In the genomic region with DNA sequence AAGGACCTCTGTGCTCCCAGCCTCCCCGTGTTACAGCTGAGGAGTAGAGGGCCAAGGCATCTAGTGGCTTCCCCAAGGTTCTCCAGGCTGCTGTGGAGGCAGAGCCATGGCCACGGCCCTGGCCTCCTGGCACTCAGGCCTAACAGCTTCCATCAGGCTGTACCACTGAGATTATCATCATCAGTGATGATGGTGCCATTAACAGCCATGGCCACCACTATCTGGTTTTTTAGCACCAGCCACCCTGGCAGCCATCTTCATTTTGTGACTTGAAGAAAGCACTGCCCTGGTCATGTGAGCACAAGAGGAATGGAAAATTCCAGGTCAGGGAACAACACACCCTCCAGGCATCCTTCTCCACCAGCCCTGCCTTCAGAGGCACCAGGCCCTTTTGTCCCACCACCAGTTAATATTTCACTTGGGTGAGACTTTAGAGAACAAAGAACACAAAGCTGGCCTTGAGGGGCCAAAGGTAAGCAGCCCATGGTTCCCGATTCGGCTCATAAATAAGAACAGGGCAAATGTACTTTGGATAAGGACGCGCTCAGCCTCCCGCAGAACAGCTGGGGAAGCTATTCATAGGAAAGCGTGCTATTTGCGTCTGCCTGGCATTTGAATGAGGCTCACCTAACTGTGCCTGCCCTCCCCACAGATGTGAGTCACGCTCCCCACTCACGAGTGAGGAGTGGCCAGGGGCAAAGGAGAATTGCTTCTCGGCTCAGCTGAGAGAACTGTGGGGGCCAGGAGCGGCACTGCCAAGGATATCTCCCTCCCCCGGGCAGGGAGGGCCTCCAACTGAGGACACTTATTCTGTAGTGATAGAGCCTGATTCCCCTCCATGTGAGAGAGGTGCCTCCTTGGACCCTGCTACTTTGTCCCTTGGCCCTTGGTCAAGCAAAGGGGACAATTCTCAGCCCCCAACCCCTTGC, we compare ENCODE assay signal across 1 cellular context.
TF ChIP-seq lines count a peak whose summit lies in the region.

No MANE protein-coding gene starts in this region.

TF ChIP-seq in HepG2, 621 proteins besides CTCF, POLR2A, EP300 and RAD21 (continued from another document):
- TF ChIP-seq, protein P1, sequence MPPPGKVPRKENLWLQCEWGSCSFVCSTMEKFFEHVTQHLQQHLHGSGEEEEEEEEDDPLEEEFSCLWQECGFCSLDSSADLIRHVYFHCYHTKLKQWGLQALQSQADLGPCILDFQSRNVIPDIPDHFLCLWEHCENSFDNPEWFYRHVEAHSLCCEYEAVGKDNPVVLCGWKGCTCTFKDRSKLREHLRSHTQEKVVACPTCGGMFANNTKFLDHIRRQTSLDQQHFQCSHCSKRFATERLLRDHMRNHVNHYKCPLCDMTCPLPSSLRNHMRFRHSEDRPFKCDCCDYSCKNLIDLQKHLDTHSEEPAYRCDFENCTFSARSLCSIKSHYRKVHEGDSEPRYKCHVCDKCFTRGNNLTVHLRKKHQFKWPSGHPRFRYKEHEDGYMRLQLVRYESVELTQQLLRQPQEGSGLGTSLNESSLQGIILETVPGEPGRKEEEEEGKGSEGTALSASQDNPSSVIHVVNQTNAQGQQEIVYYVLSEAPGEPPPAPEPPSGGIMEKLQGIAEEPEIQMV (CRISPR knock-in tag; IDR thresholded peaks at IDR 0.05; ENCODE audit: low read depth): peak; percentile 40; the same call in 1 of the 2 replicates
- TF ChIP-seq HOXA9 (CRISPR knock-in tag; IDR thresholded peaks at IDR 0.05; ENCODE audit: borderline replicate concordance) (no peak), MATR3 (CRISPR knock-in tag; IDR thresholded peaks at IDR 0.05) (no peak), ZNF292 (CRISPR knock-in tag; IDR thresholded peaks at IDR 0.05; ENCODE audit: borderline replicate concordance, low read depth) (peak; percentile 87; the same call in 1 of the 2 replicates), HIC2 (CRISPR knock-in tag; IDR thresholded peaks at IDR 0.05; ENCODE audit: low read depth) (peak; percentile 91), SOX5 (CRISPR knock-in tag; IDR thresholded peaks at IDR 0.05; ENCODE audit: borderline replicate concordance) (peak; percentile 98), ZNF737 (CRISPR knock-in tag; IDR thresholded peaks at IDR 0.05; ENCODE audit: borderline replicate concordance) (peak; percentile 89; the same call in 1 of the 2 replicates), FOSL2 (CRISPR knock-in tag; IDR thresholded peaks at IDR 0.05) (peak; percentile 92), YY1 (IDR thresholded peaks at IDR 0.05; ENCODE audit: insufficient read depth, insufficient replicate concordance, low read depth, low read length) (peak; percentile 86), ZNF883 (CRISPR knock-in tag; IDR thresholded peaks at IDR 0.05; ENCODE audit: not compliant biosample characterization) (no peak), GATA4 (IDR thresholded peaks at IDR 0.05; ENCODE audit: borderline replicate concordance, low read depth) (no peak; the same call in 1 of the 2 replicates), ZNF766 (CRISPR knock-in tag; IDR thresholded peaks at IDR 0.05; ENCODE audit: borderline replicate concordance) (no peak), MYC (CRISPR knock-in tag; IDR thresholded peaks at IDR 0.05; ENCODE audit: borderline replicate concordance) (peak; percentile 69), SAFB2 (CRISPR knock-in tag; IDR thresholded peaks at IDR 0.05; ENCODE audit: borderline replicate concordance, low read depth) (no peak; the same call in 1 of the 2 replicates), RNF2 (conservative IDR thresholded peaks at IDR 0.05; ENCODE audit: low read depth) (no peak), ZNF644 (CRISPR knock-in tag; IDR thresholded peaks at IDR 0.05; ENCODE audit: low read depth) (peak; percentile 37; the same call in 1 of the 2 replicates), CENPX (CRISPR knock-in tag; IDR thresholded peaks at IDR 0.05) (no peak), ZFP82 (CRISPR knock-in tag; IDR thresholded peaks at IDR 0.05; ENCODE audit: borderline replicate concordance) (no peak), ZNF550 (CRISPR knock-in tag; IDR thresholded peaks at IDR 0.05; ENCODE audit: borderline replicate concordance) (peak; percentile 66; the same call in 1 of the 2 replicates)
- TF ChIP-seq, protein P2, sequence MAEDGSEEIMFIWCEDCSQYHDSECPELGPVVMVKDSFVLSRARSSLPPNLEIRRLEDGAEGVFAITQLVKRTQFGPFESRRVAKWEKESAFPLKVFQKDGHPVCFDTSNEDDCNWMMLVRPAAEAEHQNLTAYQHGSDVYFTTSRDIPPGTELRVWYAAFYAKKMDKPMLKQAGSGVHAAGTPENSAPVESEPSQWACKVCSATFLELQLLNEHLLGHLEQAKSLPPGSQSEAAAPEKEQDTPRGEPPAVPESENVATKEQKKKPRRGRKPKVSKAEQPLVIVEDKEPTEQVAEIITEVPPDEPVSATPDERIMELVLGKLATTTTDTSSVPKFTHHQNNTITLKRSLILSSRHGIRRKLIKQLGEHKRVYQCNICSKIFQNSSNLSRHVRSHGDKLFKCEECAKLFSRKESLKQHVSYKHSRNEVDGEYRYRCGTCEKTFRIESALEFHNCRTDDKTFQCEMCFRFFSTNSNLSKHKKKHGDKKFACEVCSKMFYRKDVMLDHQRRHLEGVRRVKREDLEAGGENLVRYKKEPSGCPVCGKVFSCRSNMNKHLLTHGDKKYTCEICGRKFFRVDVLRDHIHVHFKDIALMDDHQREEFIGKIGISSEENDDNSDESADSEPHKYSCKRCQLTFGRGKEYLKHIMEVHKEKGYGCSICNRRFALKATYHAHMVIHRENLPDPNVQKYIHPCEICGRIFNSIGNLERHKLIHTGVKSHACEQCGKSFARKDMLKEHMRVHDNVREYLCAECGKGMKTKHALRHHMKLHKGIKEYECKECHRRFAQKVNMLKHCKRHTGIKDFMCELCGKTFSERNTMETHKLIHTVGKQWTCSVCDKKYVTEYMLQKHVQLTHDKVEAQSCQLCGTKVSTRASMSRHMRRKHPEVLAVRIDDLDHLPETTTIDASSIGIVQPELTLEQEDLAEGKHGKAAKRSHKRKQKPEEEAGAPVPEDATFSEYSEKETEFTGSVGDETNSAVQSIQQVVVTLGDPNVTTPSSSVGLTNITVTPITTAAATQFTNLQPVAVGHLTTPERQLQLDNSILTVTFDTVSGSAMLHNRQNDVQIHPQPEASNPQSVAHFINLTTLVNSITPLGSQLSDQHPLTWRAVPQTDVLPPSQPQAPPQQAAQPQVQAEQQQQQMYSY (CRISPR knock-in tag; IDR thresholded peaks at IDR 0.05): no peak
- TF ChIP-seq, protein P3, sequence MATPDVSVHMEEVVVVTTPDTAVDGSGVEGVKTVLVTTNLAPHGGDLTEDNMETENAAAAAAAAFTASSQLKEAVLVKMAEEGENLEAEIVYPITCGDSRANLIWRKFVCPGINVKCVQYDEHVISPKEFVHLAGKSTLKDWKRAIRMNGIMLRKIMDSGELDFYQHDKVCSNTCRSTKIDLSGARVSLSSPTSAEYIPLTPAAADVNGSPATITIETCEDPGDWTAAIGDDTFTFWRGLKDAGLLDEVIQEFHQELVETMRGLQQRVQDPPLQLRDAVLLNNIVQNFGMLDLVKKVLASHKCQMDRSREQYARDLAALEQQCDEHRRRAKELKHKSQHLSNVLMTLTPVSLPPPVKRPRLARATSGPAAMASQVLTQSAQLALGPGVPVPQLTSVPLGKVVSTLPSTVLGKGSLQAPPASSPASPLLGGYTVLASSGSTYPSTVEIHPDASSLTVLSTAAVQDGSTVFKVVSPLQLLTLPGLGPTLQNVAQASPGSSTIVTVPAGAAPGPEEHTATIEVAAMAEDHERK (CRISPR knock-in tag; IDR thresholded peaks at IDR 0.05; ENCODE audit: low read depth): no peak
- TF ChIP-seq, protein P4, sequence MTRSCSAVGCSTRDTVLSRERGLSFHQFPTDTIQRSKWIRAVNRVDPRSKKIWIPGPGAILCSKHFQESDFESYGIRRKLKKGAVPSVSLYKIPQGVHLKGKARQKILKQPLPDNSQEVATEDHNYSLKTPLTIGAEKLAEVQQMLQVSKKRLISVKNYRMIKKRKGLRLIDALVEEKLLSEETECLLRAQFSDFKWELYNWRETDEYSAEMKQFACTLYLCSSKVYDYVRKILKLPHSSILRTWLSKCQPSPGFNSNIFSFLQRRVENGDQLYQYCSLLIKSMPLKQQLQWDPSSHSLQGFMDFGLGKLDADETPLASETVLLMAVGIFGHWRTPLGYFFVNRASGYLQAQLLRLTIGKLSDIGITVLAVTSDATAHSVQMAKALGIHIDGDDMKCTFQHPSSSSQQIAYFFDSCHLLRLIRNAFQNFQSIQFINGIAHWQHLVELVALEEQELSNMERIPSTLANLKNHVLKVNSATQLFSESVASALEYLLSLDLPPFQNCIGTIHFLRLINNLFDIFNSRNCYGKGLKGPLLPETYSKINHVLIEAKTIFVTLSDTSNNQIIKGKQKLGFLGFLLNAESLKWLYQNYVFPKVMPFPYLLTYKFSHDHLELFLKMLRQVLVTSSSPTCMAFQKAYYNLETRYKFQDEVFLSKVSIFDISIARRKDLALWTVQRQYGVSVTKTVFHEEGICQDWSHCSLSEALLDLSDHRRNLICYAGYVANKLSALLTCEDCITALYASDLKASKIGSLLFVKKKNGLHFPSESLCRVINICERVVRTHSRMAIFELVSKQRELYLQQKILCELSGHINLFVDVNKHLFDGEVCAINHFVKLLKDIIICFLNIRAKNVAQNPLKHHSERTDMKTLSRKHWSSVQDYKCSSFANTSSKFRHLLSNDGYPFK (CRISPR knock-in tag; IDR thresholded peaks at IDR 0.05; ENCODE audit: borderline replicate concordance): no peak; the same call in 1 of the 2 replicates
